10 cellular contexts compared by ENCODE assay signal in genomic region chr5:6704361-6704851, GRCh38. TPM values are rescaled to one million over a fixed set of nuclear protein-coding genes. Genes with fewer than 3 reads are reported as not detected.
A peak's percentile ranks its signal among the peaks of the same experiment; 100 is the strongest.
DNase-seq lines count a peak whose midpoint lies in the region; ATAC-seq, FAIRE-seq and TF ChIP-seq lines count a peak whose summit lies in the region.
"Had no signal": no experiment of that assay in that cellular context is flagged by ENCODE, and none has a peak within 500 bp of the region (broad histone marks: within the 10 kb centered on the region; RNA-seq: fewer than 3 reads in every experiment).

No MANE protein-coding gene starts in this region.

- H3K9me3 ChIP-seq in esophagus muscularis mucosa: no peaks in the 10 kb centered on the region
- H3K9me3 ChIP-seq: right lobe of liver had no signal

- FAIRE-seq in RCC 7860 (lab: Jason Lieb, UNC): peak; percentile 83
- FAIRE-seq: TTC549 had no signal

- TF ChIP-seq POLR2A in esophagus muscularis mucosa (IDR thresholded peaks at IDR 0.05; ENCODE audit: low read depth): no peak

- ATAC-seq in GM18858 (IDR thresholded peaks at IDR 0.05; ENCODE audit: unreplicated experiment): no peak

- no peak for TF ChIP-seq EP300 in esophagus muscularis mucosa (IDR thresholded peaks at IDR 0.05)

- DNase-seq in AG09319 (ENCODE audit: extremely low read depth, low read depth) (peak; percentile 50), RCC 7860 (ENCODE audit: low spot score) (peak; percentile 85), esophagus muscularis mucosa (ENCODE audit: extremely low spot score) (peak; percentile 91), non-pigmented ciliary epithelial cell (ENCODE audit: low read depth) (peak; percentile 63), AML-193 (lab: John Stamatoyannopoulos, UW) (no peak), KG1 (lab: John Stamatoyannopoulos, UW) (no peak), NCI-H1417 treated with DMSO at 0.1 percent for 48 hours (lab: John Stamatoyannopoulos, UW) (no peak)
- DNase-seq: right lobe of liver had no signal

- WGBS in esophagus muscularis mucosa: 23% methylated on average over 10 of the region's 11 CpGs

- peak overlapping the region in 2 of 4 donors; percentile 2 to 13 for H3K4me3 ChIP-seq in esophagus muscularis mucosa
- H3K4me3 ChIP-seq: right lobe of liver had no signal

- no peaks in the 10 kb centered on the region for H3K27me3 ChIP-seq in esophagus muscularis mucosa
- H3K27me3 ChIP-seq: right lobe of liver had no signal

- intact Hi-C loops in esophagus muscularis mucosa (cut with DNase I): loop anchor here (5.0 kb wide), 1 partner anchor 1282 kb away; the partner anchor contains the start of gene ICE1

- TF ChIP-seq CTCF in AG09319 (IDR thresholded peaks at IDR 0.05; ENCODE audit: low read depth, low read length): no peak
- TF ChIP-seq CTCF in esophagus muscularis mucosa (IDR thresholded peaks at IDR 0.05): no peak

- H3K27ac ChIP-seq in esophagus muscularis mucosa (replicated peaks in 1 of 4): peak overlapping the region; percentile 80 to 87 (median 83)
- H3K27ac ChIP-seq: right lobe of liver had no signal

- no peaks in the 10 kb centered on the region for H3K36me3 ChIP-seq in esophagus muscularis mucosa
- H3K36me3 ChIP-seq: right lobe of liver had no signal

- H3K4me1 ChIP-seq in esophagus muscularis mucosa: peaks cover 17 to 33% (median 29%) of the 10 kb centered on the region in 4 donors
- H3K4me1 ChIP-seq: right lobe of liver had no signal

RNA-seq across cellular contexts. Expression of gene TENT4A, which starts 8.8 kb away (rescaled TPM):
- 10 to 100 TPM; 17.0 to 21.9 (median 20.1) TPM for total RNA-seq in esophagus muscularis mucosa

Comparison
In these comparisons a context has a peak if more than half of its experiments do, and no peak if none do; other contexts are left out.
1. DNase-seq: peak in AG09319 (single experiment), RCC 7860 (single experiment), esophagus muscularis mucosa (single experiment) and non-pigmented ciliary epithelial cell (single experiment); none in AML-193 (0 of 2), KG1 (single experiment) and NCI-H1417 treated with DMSO at 0.1 percent for 48 hours (single experiment).